Comparison of ENCODE assay signal across 8 cellular contexts in the genomic region with DNA sequence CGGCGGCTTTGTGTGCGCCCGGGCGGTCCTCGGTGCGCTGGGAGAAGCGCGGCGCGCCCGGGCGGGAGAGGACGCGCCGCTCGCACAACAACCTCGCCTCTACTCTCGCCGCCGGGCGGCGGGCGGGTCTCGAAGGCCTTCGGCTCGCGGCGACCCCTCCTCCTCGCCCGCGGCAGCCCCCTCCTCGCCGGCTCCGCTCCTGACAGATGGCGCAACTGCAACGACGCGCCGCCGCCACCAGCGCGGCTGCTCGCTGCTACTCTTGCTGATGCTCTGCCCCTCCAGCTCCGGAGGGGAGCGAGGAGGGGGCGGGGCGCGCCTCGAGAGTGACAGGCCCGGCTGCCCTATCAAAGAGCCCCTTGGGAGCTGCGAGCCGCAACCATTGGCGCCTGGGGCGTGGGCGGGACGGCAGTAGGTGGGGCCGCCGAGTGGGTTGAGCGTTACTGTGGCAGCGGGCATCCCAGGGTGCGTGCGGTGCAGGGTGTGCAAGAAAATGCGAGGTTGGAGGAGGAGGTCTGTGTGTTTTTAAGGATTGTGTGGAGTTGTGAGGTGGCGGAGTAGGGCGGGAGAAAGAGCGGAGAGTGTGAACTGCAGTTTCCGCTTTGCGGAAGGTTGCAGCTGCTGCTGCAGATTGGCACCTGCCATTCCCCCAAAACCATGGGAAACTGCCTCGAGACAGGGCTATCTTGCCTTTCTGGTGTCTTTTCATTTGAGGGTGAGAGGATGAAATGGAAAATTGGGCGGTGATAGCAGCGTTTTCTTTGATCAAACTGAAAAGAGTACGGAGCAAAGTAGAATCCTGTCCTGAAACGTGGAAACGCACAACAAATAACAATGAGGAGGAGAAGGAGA. TPM values are rescaled to one million over a fixed set of nuclear protein-coding genes. Genes with fewer than 3 reads are reported as not detected.
DNase-seq lines count a peak whose midpoint lies in the region; FAIRE-seq and TF ChIP-seq lines count a peak whose summit lies in the region.

TSS of gene FYN (minus strand) at position 275 of the 852 bp plus-strand sequence. CDS start 153,401 bp downstream, outside the sequence.

- H3K4me2 ChIP-seq in Loucy (ENCODE audit: low read depth, low read length, poor library complexity, severe bottlenecking) = peak within 1 kb of the TSS; percentile 94

- peak within 1 kb of the TSS; percentile 73 for H3K9ac ChIP-seq in Loucy (ENCODE audit: low read depth, low read length, poor library complexity, severe bottlenecking)

- H3K4me1 Mint-ChIP-seq in nephron = peaks cover 34% of the 10 kb centered on the region
- peaks cover 47% of the 10 kb centered on the region for H3K4me1 Mint-ChIP-seq in stimulated activated naive CD8-positive, alpha-beta T cell treated with anti-CD3 and anti-CD28 coated beads, Interleukin-15, Interleukin-2, amounts not matched to agents 100 ng/mL and 50 ng/mL, for 24 hours (ENCODE audit: low read depth)

- peak within 1 kb of the TSS; percentile 94 to 96 (median 95) for H3K4me3 Mint-ChIP-seq in nephron
- H3K4me3 Mint-ChIP-seq in stimulated activated naive CD8-positive, alpha-beta T cell treated with anti-CD3 and anti-CD28 coated beads, Interleukin-15, Interleukin-2, amounts not matched to agents 100 ng/mL and 50 ng/mL, for 24 hours = peak within 1 kb of the TSS; percentile 97

- H3F3A ChIP-seq in Loucy (ENCODE audit: low read depth) = peaks cover 6% of the 10 kb centered on the region; the same call in 1 of the 2 replicates

- H3K27me3 ChIP-seq in Loucy (ENCODE audit: insufficient read depth, low read length, poor library complexity, severe bottlenecking) = no peaks in the 10 kb centered on the region

- H3K4me3 ChIP-seq in Loucy (ENCODE audit: low read length, poor library complexity, severe bottlenecking) = peak within 1 kb of the TSS; percentile 83
- H3K4me3 ChIP-seq in fibroblast of pulmonary artery (replicated peaks; ENCODE audit: low read depth, low read length) = peak within 1 kb of the TSS; percentile 79

- peaks cover 43% of the 10 kb centered on the region for H3K79me2 ChIP-seq in Loucy (ENCODE audit: insufficient read depth, low read length)

- peaks cover 3% of the 10 kb centered on the region for H3K36me3 Mint-ChIP-seq in nephron (ENCODE audit: low read depth)
- H3K36me3 Mint-ChIP-seq in stimulated activated naive CD8-positive, alpha-beta T cell treated with anti-CD3 and anti-CD28 coated beads, Interleukin-15, Interleukin-2, amounts not matched to agents 100 ng/mL and 50 ng/mL, for 24 hours (ENCODE audit: low read depth) = peaks cover 37% of the 10 kb centered on the region

- H3K36me3 ChIP-seq in Loucy (ENCODE audit: insufficient read depth, low read length) = no peaks in the 10 kb centered on the region

- H3K9me3 Mint-ChIP-seq in nephron = no peaks in the 10 kb centered on the region
- H3K9me3 Mint-ChIP-seq in stimulated activated naive CD8-positive, alpha-beta T cell treated with anti-CD3 and anti-CD28 coated beads, Interleukin-15, Interleukin-2, amounts not matched to agents 100 ng/mL and 50 ng/mL, for 24 hours = no peaks in the 10 kb centered on the region

- TF ChIP-seq POLR2A in H54 (IDR thresholded peaks at IDR 0.05; ENCODE audit: low read depth, low read length) (peak; percentile 90), Raji (IDR thresholded peaks at IDR 0.05; ENCODE audit: insufficient read depth, low read depth, low read length) (peak; percentile 86)

- no peaks in the 10 kb centered on the region for H3K9me3 ChIP-seq in Loucy (ENCODE audit: insufficient read depth, low read depth, low read length)

- peaks cover 39% of the 10 kb centered on the region for H3K4me1 ChIP-seq in Loucy (ENCODE audit: insufficient read depth, low read length, poor library complexity, severe bottlenecking)

- peak; percentile 99 for DNase-seq in Daoy (ENCODE audit: low read depth)
- peak; percentile 80 for DNase-seq in H54 (ENCODE audit: insufficient read length, low spot score)
- DNase-seq in activated T-helper 9 cell treated with anti-CD3 and anti-CD28 coated beads, Interleukin-2, amount 50 U/mL, for 16 hours (ENCODE audit: low read depth) = peak; percentile 99
- DNase-seq in fibroblast of pulmonary artery (ENCODE audit: low read depth) = peak; percentile 96

- H3K9me2 ChIP-seq in Loucy (replicated peaks; ENCODE audit: low read depth, low read length) = no peaks in the 10 kb centered on the region

- peak within 1 kb of the TSS; percentile 95 for H2AFZ ChIP-seq in Loucy (ENCODE audit: low read length)

- no peak for FAIRE-seq in H54 (lab: Jason Lieb, UNC)

- TF ChIP-seq CTCF in Loucy (conservative IDR thresholded peaks at IDR 0.05; ENCODE audit: low read length) = peak; percentile 30
- no peak for TF ChIP-seq CTCF in fibroblast of pulmonary artery (IDR thresholded peaks at IDR 0.05; ENCODE audit: low read length, missing control alignments)
- TF ChIP-seq CTCF in nephron (IDR thresholded peaks at IDR 0.05; ENCODE audit: unreplicated experiment in 3 of 3) = peak; percentile 44 to 50 (median 46)

- H3K27ac Mint-ChIP-seq in nephron = peak within 1 kb of the TSS; percentile 84 to 96 (median 89)
- H3K27ac Mint-ChIP-seq in stimulated activated naive CD8-positive, alpha-beta T cell treated with anti-CD3 and anti-CD28 coated beads, Interleukin-15, Interleukin-2, amounts not matched to agents 100 ng/mL and 50 ng/mL, for 24 hours = peak within 1 kb of the TSS; percentile 99

- peaks cover 8% of the 10 kb centered on the region for H3K27me3 Mint-ChIP-seq in nephron (ENCODE audit: low read depth)
- no peaks in the 10 kb centered on the region for H3K27me3 Mint-ChIP-seq in stimulated activated naive CD8-positive, alpha-beta T cell treated with anti-CD3 and anti-CD28 coated beads, Interleukin-15, Interleukin-2, amounts not matched to agents 100 ng/mL and 50 ng/mL, for 24 hours

- H4K20me1 ChIP-seq in Loucy (ENCODE audit: insufficient read depth, low read length, poor library complexity, severe bottlenecking) = peaks cover 30% of the 10 kb centered on the region

RNA-seq across cellular contexts. Expression of gene FYN, which starts in this region (rescaled TPM):
- 49.9 and 54.2 TPM in 2 replicates for total RNA-seq in Daoy (2014; rRNA removed; shearing (Covaris generic))

Comparison
In these comparisons a context has a peak if more than half of its experiments do, and no peak if none do; other contexts are left out.
1. Peak in every context shown above with its lines: DNase-seq and H3K4me3 ChIP-seq.